Comparison of ENCODE assay signal across 1 cellular context in genomic region chr7:130090745-130091532, GRCh38.
A peak's percentile ranks its signal among the peaks of the same experiment; 100 is the strongest.
TF ChIP-seq lines count a peak whose summit lies in the region.

No MANE protein-coding gene starts in this region.

TF ChIP-seq in GM12878, 131 proteins besides CTCF, POLR2A, EP300 and RAD21:
- TF ChIP-seq TBL1XR1 (IDR thresholded peaks at IDR 0.05; ENCODE audit: low read depth, low read length), result no peak
- TF ChIP-seq ASH2L (IDR thresholded peaks at IDR 0.05; ENCODE audit: borderline replicate concordance, low read depth), result no peak
- peak; percentile 38; the same call in 1 of the 2 replicates for TF ChIP-seq IKZF1 (conservative IDR thresholded peaks at IDR 0.05)
- no peak for TF ChIP-seq SREBF2 (IDR thresholded peaks at IDR 0.05; ENCODE audit: low read length)
- 0 out of 2 replicates have a peak, but pooled peaks have one; percentile 23 for TF ChIP-seq MEF2A (IDR thresholded peaks at IDR 0.05; ENCODE audit: insufficient read depth, low read depth, low read length)
- TF ChIP-seq PAX5 (IDR thresholded peaks at IDR 0.05; ENCODE audit: borderline replicate concordance, low read depth, low read length), result 0 out of 2 replicates have a peak, but pooled peaks have one; percentile 19
- no peak for TF ChIP-seq KAT2A (conservative IDR thresholded peaks at IDR 0.05; ENCODE audit: control insufficient read depth, low read depth, low read length)
- TF ChIP-seq, protein P1, sequence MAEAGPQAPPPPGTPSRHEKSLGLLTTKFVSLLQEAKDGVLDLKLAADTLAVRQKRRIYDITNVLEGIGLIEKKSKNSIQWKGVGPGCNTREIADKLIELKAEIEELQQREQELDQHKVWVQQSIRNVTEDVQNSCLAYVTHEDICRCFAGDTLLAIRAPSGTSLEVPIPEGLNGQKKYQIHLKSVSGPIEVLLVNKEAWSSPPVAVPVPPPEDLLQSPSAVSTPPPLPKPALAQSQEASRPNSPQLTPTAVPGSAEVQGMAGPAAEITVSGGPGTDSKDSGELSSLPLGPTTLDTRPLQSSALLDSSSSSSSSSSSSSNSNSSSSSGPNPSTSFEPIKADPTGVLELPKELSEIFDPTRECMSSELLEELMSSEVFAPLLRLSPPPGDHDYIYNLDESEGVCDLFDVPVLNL (IDR thresholded peaks at IDR 0.05; ENCODE audit: low read depth, low read length), result no peak
- peak; percentile 23; the same call in 1 of the 2 replicates for TF ChIP-seq MTA2 (IDR thresholded peaks at IDR 0.05; ENCODE audit: low read depth)
- no peak for TF ChIP-seq SIN3A (IDR thresholded peaks at IDR 0.05; ENCODE audit: low read depth, low read length)
- no peak for TF ChIP-seq KLF5 (IDR thresholded peaks at IDR 0.05; ENCODE audit: partially characterized antibody)
- TF ChIP-seq CBFB (IDR thresholded peaks at IDR 0.05; ENCODE audit: low read depth), result peak; percentile 47; the same call in 1 of the 2 replicates
- no peak for TF ChIP-seq CHD1 (IDR thresholded peaks at IDR 0.05; ENCODE audit: low read depth, low read length)
- TF ChIP-seq CHD4 (IDR thresholded peaks at IDR 0.05), result no peak
- TF ChIP-seq RELA (IDR thresholded peaks at IDR 0.05; ENCODE audit: borderline replicate concordance, partially characterized antibody), result peak; percentile 39
- peak; percentile 74 for TF ChIP-seq EED (IDR thresholded peaks at IDR 0.05; ENCODE audit: low read depth)
- peak; percentile 50 to 54; a peak in 1 of 4 replicates for TF ChIP-seq IKZF2 (IDR thresholded peaks at IDR 0.05)
- peak; percentile 87 for TF ChIP-seq RUNX3 (IDR thresholded peaks at IDR 0.05; ENCODE audit: low read length)
- TF ChIP-seq GABPA (IDR thresholded peaks at IDR 0.05; ENCODE audit: low read depth), result 0 out of 2 replicates have a peak, but pooled peaks have one; percentile 40
- peak; percentile 55; the same call in 1 of the 2 replicates for TF ChIP-seq CREM (IDR thresholded peaks at IDR 0.05; ENCODE audit: low read depth)
- peak; percentile 76 for TF ChIP-seq NR2F1 (conservative IDR thresholded peaks at IDR 0.05)
- TF ChIP-seq, protein P2, sequence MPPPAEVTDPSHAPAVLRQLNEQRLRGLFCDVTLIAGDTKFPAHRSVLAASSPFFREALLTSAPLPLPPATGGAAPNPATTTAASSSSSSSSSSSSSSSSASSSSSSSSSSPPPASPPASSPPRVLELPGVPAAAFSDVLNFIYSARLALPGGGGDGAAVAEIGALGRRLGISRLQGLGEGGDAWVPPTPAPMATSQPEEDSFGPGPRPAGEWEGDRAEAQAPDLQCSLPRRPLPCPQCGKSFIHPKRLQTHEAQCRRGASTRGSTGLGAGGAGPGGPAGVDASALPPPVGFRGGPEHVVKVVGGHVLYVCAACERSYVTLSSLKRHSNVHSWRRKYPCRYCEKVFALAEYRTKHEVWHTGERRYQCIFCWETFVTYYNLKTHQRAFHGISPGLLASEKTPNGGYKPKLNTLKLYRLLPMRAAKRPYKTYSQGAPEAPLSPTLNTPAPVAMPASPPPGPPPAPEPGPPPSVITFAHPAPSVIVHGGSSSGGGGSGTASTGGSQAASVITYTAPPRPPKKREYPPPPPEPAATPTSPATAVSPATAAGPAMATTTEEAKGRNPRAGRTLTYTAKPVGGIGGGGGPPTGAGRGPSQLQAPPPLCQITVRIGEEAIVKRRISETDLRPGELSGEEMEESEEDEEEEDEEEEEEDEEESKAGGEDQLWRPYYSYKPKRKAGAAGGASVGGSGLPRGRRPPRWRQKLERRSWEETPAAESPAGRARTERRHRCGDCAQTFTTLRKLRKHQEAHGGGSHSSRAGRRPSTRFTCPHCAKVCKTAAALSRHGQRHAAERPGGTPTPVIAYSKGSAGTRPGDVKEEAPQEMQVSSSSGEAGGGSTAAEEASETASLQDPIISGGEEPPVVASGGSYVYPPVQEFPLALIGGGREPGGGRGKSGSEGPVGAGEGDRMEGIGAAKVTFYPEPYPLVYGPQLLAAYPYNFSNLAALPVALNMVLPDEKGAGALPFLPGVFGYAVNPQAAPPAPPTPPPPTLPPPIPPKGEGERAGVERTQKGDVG (CRISPR knock-in tag; IDR thresholded peaks at IDR 0.05), result no peak
- peak; percentile 22; the same call in 1 of the 2 replicates for TF ChIP-seq BCL11A (IDR thresholded peaks at IDR 0.05; ENCODE audit: low read depth, low read length)
- no peak for TF ChIP-seq HSF1 (IDR thresholded peaks at IDR 0.05; ENCODE audit: low read depth, low read length)
- TF ChIP-seq, protein P3, sequence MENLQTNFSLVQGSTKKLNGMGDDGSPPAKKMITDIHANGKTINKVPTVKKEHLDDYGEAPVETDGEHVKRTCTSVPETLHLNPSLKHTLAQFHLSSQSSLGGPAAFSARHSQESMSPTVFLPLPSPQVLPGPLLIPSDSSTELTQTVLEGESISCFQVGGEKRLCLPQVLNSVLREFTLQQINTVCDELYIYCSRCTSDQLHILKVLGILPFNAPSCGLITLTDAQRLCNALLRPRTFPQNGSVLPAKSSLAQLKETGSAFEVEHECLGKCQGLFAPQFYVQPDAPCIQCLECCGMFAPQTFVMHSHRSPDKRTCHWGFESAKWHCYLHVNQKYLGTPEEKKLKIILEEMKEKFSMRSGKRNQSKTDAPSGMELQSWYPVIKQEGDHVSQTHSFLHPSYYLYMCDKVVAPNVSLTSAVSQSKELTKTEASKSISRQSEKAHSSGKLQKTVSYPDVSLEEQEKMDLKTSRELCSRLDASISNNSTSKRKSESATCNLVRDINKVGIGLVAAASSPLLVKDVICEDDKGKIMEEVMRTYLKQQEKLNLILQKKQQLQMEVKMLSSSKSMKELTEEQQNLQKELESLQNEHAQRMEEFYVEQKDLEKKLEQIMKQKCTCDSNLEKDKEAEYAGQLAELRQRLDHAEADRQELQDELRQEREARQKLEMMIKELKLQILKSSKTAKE (IDR thresholded peaks at IDR 0.05; ENCODE audit: low read depth, poor library complexity, severe bottlenecking), result no peak
- TF ChIP-seq SUPT20H (IDR thresholded peaks at IDR 0.05; ENCODE audit: borderline replicate concordance, control insufficient read depth, low read depth, low read length), result no peak
- peak; percentile 93 for TF ChIP-seq JUNB (IDR thresholded peaks at IDR 0.05)
- TF ChIP-seq NFIC (IDR thresholded peaks at IDR 0.05; ENCODE audit: low read depth, low read length), result peak; percentile 78; the same call in 1 of the 2 replicates
- TF ChIP-seq CEBPB (IDR thresholded peaks at IDR 0.05; ENCODE audit: borderline replicate concordance in 1 of 2, low read depth in 2 of 2, low read length in 2 of 2), result 0 out of 4 replicates have a peak, but pooled peaks of 1 of the 2 experiments have one; percentile 55
- 0 out of 2 replicates have a peak, but pooled peaks have one; percentile 19 for TF ChIP-seq CBX5 (IDR thresholded peaks at IDR 0.05; ENCODE audit: low read depth)
- peak; percentile 76; the same call in 1 of the 2 replicates for TF ChIP-seq FOXM1 (IDR thresholded peaks at IDR 0.05; ENCODE audit: low read depth, low read length)
- no peak for TF ChIP-seq USF2 (IDR thresholded peaks at IDR 0.05; ENCODE audit: borderline replicate concordance, low read depth, low read length)
- TF ChIP-seq, protein P4, sequence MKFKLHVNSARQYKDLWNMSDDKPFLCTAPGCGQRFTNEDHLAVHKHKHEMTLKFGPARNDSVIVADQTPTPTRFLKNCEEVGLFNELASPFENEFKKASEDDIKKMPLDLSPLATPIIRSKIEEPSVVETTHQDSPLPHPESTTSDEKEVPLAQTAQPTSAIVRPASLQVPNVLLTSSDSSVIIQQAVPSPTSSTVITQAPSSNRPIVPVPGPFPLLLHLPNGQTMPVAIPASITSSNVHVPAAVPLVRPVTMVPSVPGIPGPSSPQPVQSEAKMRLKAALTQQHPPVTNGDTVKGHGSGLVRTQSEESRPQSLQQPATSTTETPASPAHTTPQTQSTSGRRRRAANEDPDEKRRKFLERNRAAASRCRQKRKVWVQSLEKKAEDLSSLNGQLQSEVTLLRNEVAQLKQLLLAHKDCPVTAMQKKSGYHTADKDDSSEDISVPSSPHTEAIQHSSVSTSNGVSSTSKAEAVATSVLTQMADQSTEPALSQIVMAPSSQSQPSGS (IDR thresholded peaks at IDR 0.05; ENCODE audit: low read length), result peak; percentile 74
- TF ChIP-seq SIX5 (IDR thresholded peaks at IDR 0.05; ENCODE audit: low read depth, low read length, severe bottlenecking), result no peak
- no peak for TF ChIP-seq SPI1 (IDR thresholded peaks at IDR 0.05; ENCODE audit: borderline replicate concordance, insufficient read depth, low read depth, low read length)
- TF ChIP-seq RAD51 (IDR thresholded peaks at IDR 0.05), result no peak
- peak; percentile 83; the same call in 1 of the 2 replicates for TF ChIP-seq IRF4 (IDR thresholded peaks at IDR 0.05; ENCODE audit: low read depth, low read length)
- 0 out of 2 replicates have a peak, but pooled peaks have one; percentile 41 for TF ChIP-seq MTA3 (IDR thresholded peaks at IDR 0.05; ENCODE audit: borderline replicate concordance, low read length)
